Comparison of ENCODE assay signal across 27 cellular contexts in the genomic region with DNA sequence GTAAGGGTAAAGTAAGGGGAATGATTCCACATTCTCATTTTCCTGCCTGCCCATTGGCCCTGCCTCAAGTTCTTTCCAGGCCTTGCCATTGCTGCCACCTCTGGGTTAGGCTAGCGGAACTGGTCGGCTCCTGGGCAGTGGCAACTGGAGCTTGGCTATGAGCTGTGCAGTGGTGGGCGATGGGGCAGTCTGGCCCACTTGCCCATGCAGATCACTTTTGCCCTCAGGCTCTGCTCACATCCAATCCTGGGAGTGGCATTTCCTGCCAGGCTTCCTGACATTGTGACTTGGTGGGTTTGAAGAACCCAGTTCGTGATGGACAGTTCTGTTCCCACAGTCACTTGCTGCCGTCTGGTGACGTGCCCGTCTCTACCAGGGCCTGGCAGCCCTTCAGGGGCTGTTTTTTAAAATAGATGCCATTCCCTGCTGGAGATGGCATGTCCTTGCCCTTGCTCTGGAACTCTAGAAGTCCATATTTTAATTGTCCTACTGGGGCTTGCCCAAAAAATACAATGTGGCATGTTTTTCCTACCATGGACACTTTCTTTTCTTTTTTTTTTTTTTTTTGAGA.
"Had no signal": no experiment of that assay in that cellular context is flagged by ENCODE, and none has a peak within 500 bp of the region (broad histone marks: within the 10 kb centered on the region; RNA-seq: fewer than 3 reads in every experiment).

No MANE protein-coding gene starts in this region.

- H3K9ac ChIP-seq: neural progenitor cell had no signal

- H3K9me3 Mint-ChIP-seq: immature natural killer cell, nephron, neural progenitor cell had no signal

- H3K27ac ChIP-seq: dorsolateral prefrontal cortex, neural progenitor cell, ovary, stomach, thyroid gland, vagina had no signal

- ATAC-seq: naive thymus-derived CD4-positive, alpha-beta T cell; sciatic nerve had no signal

- H3K4me1 ChIP-seq: neural progenitor cell, stomach, thyroid gland, vagina had no signal

- H2AFZ ChIP-seq: neural progenitor cell had no signal

- H3K27ac Mint-ChIP-seq: immature natural killer cell; naive thymus-derived CD4-positive, alpha-beta T cell; nephron; neural progenitor cell had no signal

- DNase-seq: dorsolateral prefrontal cortex; effector CD4-positive, alpha-beta T cell; hippocampal formation; immature natural killer cell; islet precursor cell; kidney glomerular epithelial cell; mammary epithelial cell; mesendoderm; midbrain; naive thymus-derived CD4-positive, alpha-beta T cell; nucleus accumbens; ovary; retina; stimulated activated CD4-positive, alpha-beta T cell treated with anti-CD3 and anti-CD28 coated beads, Interleukin-12 subunit alpha, Interleukin-12 subunit beta, amount 100 ng/mL, for 4 hours; stimulated activated CD4-positive, alpha-beta T cell treated with anti-CD3 and anti-CD28 coated beads, Interleukin-1b, Interleukin-23, amount 100 ng/mL, for 48 hours; stimulated activated CD4-positive, alpha-beta T cell treated with anti-CD3 and anti-CD28 coated beads, Interleukin-4, amount 100 ng/mL, for 1 hour; stimulated activated CD8-positive, alpha-beta memory T cell treated with anti-CD3 and anti-CD28 coated beads, Interleukin-4, amount 100 ng/mL, for 48 hours; stimulated activated naive CD4-positive, alpha-beta T cell treated with Interleukin-2 at 50 U/mL for 16 hours; stomach; thyroid gland; trophoblast cell had no signal

- H3K4me3 Mint-ChIP-seq: immature natural killer cell; naive thymus-derived CD4-positive, alpha-beta T cell; nephron; neural progenitor cell had no signal

- H3K4me2 ChIP-seq: neural progenitor cell, smooth muscle cell had no signal

- H3K9me3 ChIP-seq: ovary, stomach, thyroid gland, vagina had no signal

- H3K36me3 Mint-ChIP-seq: immature natural killer cell; naive thymus-derived CD4-positive, alpha-beta T cell; neural progenitor cell had no signal

- H3K4me3 ChIP-seq: coronary artery, dorsolateral prefrontal cortex, neural progenitor cell, ovary, smooth muscle cell, stomach, thyroid gland, vagina had no signal

- H3K36me3 ChIP-seq: neural progenitor cell, ovary, stomach, thyroid gland, vagina had no signal

- H3K4me1 Mint-ChIP-seq: immature natural killer cell; naive thymus-derived CD4-positive, alpha-beta T cell; nephron; neural progenitor cell had no signal

- H3K27me3 ChIP-seq: neural progenitor cell, ovary, stomach, thyroid gland, vagina had no signal
